Comparison of ENCODE assay signal across 1 cellular context in the genomic region with DNA sequence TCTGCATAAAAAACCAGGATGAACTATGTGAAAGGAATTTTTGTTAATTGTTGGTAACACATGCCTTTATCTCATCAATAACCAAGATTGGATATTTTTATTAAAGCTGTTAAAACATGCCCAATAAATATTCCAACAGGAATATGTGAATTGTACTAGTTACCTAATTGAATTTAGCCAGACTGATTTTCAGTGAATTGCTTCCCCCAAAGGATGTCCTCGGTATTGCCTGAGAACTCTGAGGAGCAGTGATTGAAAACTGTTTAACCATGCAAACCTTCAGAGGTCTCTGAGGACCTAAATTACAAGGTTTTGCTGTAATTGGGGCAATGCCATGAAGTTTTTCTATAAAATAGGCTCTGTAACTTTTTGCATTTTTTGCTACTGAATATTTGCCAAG.
TF ChIP-seq lines count a peak whose summit lies in the region.

No MANE protein-coding gene starts in this region.

TF ChIP-seq in GM23338, 12 proteins besides CTCF, POLR2A, EP300 and RAD21 (continued from another document):
- TF ChIP-seq, protein P1, sequence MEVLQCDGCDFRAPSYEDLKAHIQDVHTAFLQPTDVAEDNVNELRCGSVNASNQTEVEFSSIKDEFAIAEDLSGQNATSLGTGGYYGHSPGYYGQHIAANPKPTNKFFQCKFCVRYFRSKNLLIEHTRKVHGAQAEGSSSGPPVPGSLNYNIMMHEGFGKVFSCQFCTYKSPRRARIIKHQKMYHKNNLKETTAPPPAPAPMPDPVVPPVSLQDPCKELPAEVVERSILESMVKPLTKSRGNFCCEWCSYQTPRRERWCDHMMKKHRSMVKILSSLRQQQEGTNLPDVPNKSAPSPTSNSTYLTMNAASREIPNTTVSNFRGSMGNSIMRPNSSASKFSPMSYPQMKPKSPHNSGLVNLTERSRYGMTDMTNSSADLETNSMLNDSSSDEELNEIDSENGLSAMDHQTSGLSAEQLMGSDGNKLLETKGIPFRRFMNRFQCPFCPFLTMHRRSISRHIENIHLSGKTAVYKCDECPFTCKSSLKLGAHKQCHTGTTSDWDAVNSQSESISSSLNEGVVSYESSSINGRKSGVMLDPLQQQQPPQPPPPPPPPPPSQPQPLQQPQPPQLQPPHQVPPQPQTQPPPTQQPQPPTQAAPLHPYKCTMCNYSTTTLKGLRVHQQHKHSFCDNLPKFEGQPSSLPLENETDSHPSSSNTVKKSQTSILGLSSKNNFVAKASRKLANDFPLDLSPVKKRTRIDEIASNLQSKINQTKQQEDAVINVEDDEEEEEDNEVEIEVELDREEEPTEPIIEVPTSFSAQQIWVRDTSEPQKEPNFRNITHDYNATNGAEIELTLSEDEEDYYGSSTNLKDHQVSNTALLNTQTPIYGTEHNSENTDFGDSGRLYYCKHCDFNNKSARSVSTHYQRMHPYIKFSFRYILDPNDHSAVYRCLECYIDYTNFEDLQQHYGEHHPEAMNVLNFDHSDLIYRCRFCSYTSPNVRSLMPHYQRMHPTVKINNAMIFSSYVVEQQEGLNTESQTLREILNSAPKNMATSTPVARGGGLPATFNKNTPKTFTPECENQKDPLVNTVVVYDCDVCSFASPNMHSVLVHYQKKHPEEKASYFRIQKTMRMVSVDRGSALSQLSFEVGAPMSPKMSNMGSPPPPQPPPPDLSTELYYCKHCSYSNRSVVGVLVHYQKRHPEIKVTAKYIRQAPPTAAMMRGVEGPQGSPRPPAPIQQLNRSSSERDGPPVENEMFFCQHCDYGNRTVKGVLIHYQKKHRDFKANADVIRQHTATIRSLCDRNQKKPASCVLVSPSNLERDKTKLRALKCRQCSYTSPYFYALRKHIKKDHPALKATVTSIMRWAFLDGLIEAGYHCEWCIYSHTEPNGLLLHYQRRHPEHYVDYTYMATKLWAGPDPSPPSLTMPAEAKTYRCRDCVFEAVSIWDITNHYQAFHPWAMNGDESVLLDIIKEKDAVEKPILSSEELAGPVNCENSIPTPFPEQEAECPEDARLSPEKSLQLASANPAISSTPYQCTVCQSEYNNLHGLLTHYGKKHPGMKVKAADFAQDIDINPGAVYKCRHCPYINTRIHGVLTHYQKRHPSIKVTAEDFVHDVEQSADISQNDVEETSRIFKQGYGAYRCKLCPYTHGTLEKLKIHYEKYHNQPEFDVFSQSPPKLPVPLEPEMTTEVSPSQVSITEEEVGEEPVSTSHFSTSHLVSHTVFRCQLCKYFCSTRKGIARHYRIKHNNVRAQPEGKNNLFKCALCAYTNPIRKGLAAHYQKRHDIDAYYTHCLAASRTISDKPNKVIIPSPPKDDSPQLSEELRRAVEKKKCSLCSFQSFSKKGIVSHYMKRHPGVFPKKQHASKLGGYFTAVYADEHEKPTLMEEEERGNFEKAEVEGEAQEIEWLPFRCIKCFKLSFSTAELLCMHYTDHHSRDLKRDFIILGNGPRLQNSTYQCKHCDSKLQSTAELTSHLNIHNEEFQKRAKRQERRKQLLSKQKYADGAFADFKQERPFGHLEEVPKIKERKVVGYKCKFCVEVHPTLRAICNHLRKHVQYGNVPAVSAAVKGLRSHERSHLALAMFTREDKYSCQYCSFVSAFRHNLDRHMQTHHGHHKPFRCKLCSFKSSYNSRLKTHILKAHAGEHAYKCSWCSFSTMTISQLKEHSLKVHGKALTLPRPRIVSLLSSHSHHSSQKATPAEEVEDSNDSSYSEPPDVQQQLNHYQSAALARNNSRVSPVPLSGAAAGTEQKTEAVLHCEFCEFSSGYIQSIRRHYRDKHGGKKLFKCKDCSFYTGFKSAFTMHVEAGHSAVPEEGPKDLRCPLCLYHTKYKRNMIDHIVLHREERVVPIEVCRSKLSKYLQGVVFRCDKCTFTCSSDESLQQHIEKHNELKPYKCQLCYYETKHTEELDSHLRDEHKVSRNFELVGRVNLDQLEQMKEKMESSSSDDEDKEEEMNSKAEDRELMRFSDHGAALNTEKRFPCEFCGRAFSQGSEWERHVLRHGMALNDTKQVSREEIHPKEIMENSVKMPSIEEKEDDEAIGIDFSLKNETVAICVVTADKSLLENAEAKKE (CRISPR knock-in tag; IDR thresholded peaks at IDR 0.05) = no peak
- no peak for TF ChIP-seq CREB1 (CRISPR knock-in tag; IDR thresholded peaks at IDR 0.05; ENCODE audit: low read depth)
- TF ChIP-seq STAT1 (IDR thresholded peaks at IDR 0.05; ENCODE audit: unreplicated experiment) = no peak
- TF ChIP-seq ZNF331 (CRISPR knock-in tag; IDR thresholded peaks at IDR 0.05; ENCODE audit: low read depth) = no peak
- TF ChIP-seq EZH2 (IDR thresholded peaks at IDR 0.05; ENCODE audit: low read depth, unreplicated experiment) = no peak
- no peak for TF ChIP-seq ZNF114 (CRISPR knock-in tag; IDR thresholded peaks at IDR 0.05)
- TF ChIP-seq EZH2phosphoT487 (IDR thresholded peaks at IDR 0.05; ENCODE audit: unreplicated experiment) = no peak
